Comparison of ENCODE assay signal across 32 cellular contexts in the genomic region with DNA sequence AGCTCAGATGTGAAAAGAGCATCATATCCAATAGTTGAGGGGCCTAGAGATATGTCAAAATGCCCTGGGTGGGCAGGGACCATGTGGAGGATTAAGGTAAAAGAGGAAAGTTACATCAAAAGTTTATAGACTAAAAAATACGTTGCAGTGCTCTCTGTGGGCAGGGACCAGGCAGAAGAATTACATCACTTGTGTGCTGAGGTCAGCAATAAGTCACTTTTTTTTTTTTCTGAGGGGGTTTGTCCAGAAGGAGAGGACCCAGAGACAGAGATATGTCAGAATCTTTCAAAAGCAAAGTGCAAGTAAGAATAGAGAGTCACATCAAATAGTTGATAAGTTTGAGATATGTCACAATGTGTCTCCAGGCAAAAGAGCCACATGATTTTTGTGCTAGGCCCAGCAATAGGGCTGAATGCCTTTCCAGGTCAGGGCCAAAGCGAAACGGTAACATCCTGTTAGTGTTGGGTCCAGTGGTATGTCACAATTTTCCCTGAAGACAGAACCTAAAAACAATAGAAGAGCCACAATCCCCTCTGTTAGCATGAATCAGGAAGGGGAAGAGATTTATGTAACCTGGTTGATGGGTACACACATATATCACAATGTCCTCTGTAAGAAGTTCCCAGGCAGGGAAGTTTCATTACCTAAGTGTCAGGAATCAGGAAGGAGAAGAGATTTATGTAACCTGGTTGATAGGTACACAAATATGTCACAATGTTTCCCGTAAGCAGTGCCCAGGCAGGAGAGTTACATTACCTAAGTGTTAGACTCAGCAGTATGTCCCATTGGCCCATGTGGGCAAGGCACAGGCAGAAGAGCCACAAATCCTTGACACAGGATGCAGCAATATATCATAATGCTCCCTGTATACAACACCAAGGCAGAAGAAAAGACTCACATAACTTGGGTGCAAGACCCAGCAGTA.
"Had no signal": no experiment of that assay in that cellular context is flagged by ENCODE, and none has a peak within 500 bp of the region (broad histone marks: within the 10 kb centered on the region; RNA-seq: fewer than 3 reads in every experiment).

No MANE protein-coding gene starts in this region.

- H3K36me3 Mint-ChIP-seq: activated naive CD4-positive, alpha-beta T cell treated with anti-CD3 and anti-CD28 coated beads, Interleukin-2, amount 10 ng/mL, durations not matched to agents 7 days and 5 days; activated naive CD8-positive, alpha-beta T cell treated with anti-CD3 and anti-CD28 coated beads, Interleukin-2, amount 10 ng/mL, durations not matched to agents 7 days and 5 days; naive thymus-derived CD4-positive, alpha-beta T cell had no signal

- H3K79me2 ChIP-seq: parathyroid adenoma had no signal

- DNase-seq: activated CD4-positive, alpha-beta T cell treated with anti-CD3 and anti-CD28 coated beads for 48 hours; activated CD4-positive, alpha-beta T cell treated with anti-CD3 and anti-CD28 coated beads, Interleukin-2, amount 50 U/mL, for 48 hours; activated CD8-positive, alpha-beta memory T cell treated with anti-CD3 and anti-CD28 coated beads for 24 hours; activated gamma-delta T cell; activated naive CD4-positive, alpha-beta T cell treated with anti-CD3 and anti-CD28 coated beads, Interleukin-2, amount 10 ng/mL, durations not matched to agents 7 days and 5 days; activated naive CD8-positive, alpha-beta T cell treated with anti-CD3 and anti-CD28 coated beads, Interleukin-2, amount 10 ng/mL, durations not matched to agents 7 days and 5 days; brain microvascular endothelial cell; caudate nucleus; cortex of kidney; gastrocnemius medialis; glutamatergic neuron; left cardiac atrium; midbrain; naive thymus-derived CD4-positive, alpha-beta T cell; occipital lobe; stimulated activated CD4-positive, alpha-beta T cell treated with anti-CD3 and anti-CD28 coated beads, Interleukin-15, amount 100 ng/mL, for 24 hours; stimulated activated CD4-positive, alpha-beta T cell treated with anti-CD3 and anti-CD28 coated beads, Interleukin-2, amount 100 ng/mL, for 24 hours; stimulated activated naive CD4-positive, alpha-beta T cell; SW 1271; T-helper 9 cell; trophoblast cell; uterus; WERI-Rb-1 had no signal

- H3K27me3 Mint-ChIP-seq: activated naive CD4-positive, alpha-beta T cell treated with anti-CD3 and anti-CD28 coated beads, Interleukin-2, amount 10 ng/mL, durations not matched to agents 7 days and 5 days; activated naive CD8-positive, alpha-beta T cell treated with anti-CD3 and anti-CD28 coated beads, Interleukin-2, amount 10 ng/mL, durations not matched to agents 7 days and 5 days; naive thymus-derived CD4-positive, alpha-beta T cell had no signal

- H3K36me3 ChIP-seq: brain microvascular endothelial cell, gastrocnemius medialis, right atrium auricular region, thoracic aorta, uterus, WERI-Rb-1 had no signal

- H3K27ac Mint-ChIP-seq: activated naive CD4-positive, alpha-beta T cell treated with anti-CD3 and anti-CD28 coated beads, Interleukin-2, amount 10 ng/mL, durations not matched to agents 7 days and 5 days; activated naive CD8-positive, alpha-beta T cell treated with anti-CD3 and anti-CD28 coated beads, Interleukin-2, amount 10 ng/mL, durations not matched to agents 7 days and 5 days; activated T-helper 1 cell treated with anti-CD3 and anti-CD28 coated beads, Interleukin-12 subunit alpha, Interleukin-12 subunit beta, Interleukin-2, Interleukin-4 antibody, amounts not matched to agents 30 ng/mL and 10 ng/mL and 1 ng/mL, durations not matched to agents 14 hours and 24 hours and 36 hours; naive thymus-derived CD4-positive, alpha-beta T cell; T-helper 1 cell treated with Interleukin-12 subunit alpha and Interleukin-12 subunit beta and Interleukin-4 antibody, amounts not matched to agents 30 μg/mL and 1 μg/mL, for 36 hours had no signal

- H3K4me1 ChIP-seq: gastrocnemius medialis, parathyroid adenoma, right atrium auricular region, uterus had no signal

- H3K4me1 Mint-ChIP-seq: activated naive CD4-positive, alpha-beta T cell treated with anti-CD3 and anti-CD28 coated beads, Interleukin-2, amount 10 ng/mL, durations not matched to agents 7 days and 5 days; activated naive CD8-positive, alpha-beta T cell treated with anti-CD3 and anti-CD28 coated beads, Interleukin-2, amount 10 ng/mL, durations not matched to agents 7 days and 5 days; naive thymus-derived CD4-positive, alpha-beta T cell had no signal

- ATAC-seq: activated CD4-positive, CD25-positive, alpha-beta regulatory T cell treated with anti-CD3 and anti-CD28 coated beads, Interleukin-2, amount 50 U/mL, for 24 hours; gastrocnemius medialis; left cardiac atrium; naive thymus-derived CD4-positive, alpha-beta T cell had no signal

- FAIRE-seq: astrocyte, endothelial cell of umbilical vein, keratinocyte had no signal

- H3K27ac ChIP-seq: brain microvascular endothelial cell, gastrocnemius medialis, parathyroid adenoma, right atrium auricular region, thoracic aorta, uterus, WERI-Rb-1 had no signal

- H3K9ac ChIP-seq: parathyroid adenoma had no signal

- H3K27me3 ChIP-seq: brain microvascular endothelial cell, gastrocnemius medialis, right atrium auricular region, uterus had no signal

- H3K4me3 Mint-ChIP-seq: activated naive CD4-positive, alpha-beta T cell treated with anti-CD3 and anti-CD28 coated beads, Interleukin-2, amount 10 ng/mL, durations not matched to agents 7 days and 5 days; activated naive CD8-positive, alpha-beta T cell treated with anti-CD3 and anti-CD28 coated beads, Interleukin-2, amount 10 ng/mL, durations not matched to agents 7 days and 5 days; activated T-helper 1 cell treated with anti-CD3 and anti-CD28 coated beads, Interleukin-12 subunit alpha, Interleukin-12 subunit beta, Interleukin-2, Interleukin-4 antibody, amounts not matched to agents 30 ng/mL and 10 ng/mL and 1 ng/mL, durations not matched to agents 14 hours and 24 hours and 36 hours; naive thymus-derived CD4-positive, alpha-beta T cell; T-helper 1 cell treated with Interleukin-12 subunit alpha and Interleukin-12 subunit beta and Interleukin-4 antibody, amounts not matched to agents 30 μg/mL and 1 μg/mL, for 36 hours had no signal

- H3K4me3 ChIP-seq: gastrocnemius medialis, right atrium auricular region, thoracic aorta, uterus had no signal

- H3K9me3 ChIP-seq: gastrocnemius medialis, right atrium auricular region, thoracic aorta, uterus had no signal

- H2AFZ ChIP-seq: parathyroid adenoma had no signal
